7 cellular contexts compared by ENCODE assay signal in genomic region chr14:37594916-37595808, GRCh38. TPM values are rescaled to one million over a fixed set of nuclear protein-coding genes. Genes with fewer than 3 reads are reported as not detected.
A peak's percentile ranks its signal among the peaks of the same experiment; 100 is the strongest.
DNase-seq lines count a peak whose midpoint lies in the region; ATAC-seq and TF ChIP-seq lines count a peak whose summit lies in the region.

FOXA1 (minus strand) TSS chr14:37595249; CDS start chr14:37594972, 277 bp downstream.
A gene with protein sequence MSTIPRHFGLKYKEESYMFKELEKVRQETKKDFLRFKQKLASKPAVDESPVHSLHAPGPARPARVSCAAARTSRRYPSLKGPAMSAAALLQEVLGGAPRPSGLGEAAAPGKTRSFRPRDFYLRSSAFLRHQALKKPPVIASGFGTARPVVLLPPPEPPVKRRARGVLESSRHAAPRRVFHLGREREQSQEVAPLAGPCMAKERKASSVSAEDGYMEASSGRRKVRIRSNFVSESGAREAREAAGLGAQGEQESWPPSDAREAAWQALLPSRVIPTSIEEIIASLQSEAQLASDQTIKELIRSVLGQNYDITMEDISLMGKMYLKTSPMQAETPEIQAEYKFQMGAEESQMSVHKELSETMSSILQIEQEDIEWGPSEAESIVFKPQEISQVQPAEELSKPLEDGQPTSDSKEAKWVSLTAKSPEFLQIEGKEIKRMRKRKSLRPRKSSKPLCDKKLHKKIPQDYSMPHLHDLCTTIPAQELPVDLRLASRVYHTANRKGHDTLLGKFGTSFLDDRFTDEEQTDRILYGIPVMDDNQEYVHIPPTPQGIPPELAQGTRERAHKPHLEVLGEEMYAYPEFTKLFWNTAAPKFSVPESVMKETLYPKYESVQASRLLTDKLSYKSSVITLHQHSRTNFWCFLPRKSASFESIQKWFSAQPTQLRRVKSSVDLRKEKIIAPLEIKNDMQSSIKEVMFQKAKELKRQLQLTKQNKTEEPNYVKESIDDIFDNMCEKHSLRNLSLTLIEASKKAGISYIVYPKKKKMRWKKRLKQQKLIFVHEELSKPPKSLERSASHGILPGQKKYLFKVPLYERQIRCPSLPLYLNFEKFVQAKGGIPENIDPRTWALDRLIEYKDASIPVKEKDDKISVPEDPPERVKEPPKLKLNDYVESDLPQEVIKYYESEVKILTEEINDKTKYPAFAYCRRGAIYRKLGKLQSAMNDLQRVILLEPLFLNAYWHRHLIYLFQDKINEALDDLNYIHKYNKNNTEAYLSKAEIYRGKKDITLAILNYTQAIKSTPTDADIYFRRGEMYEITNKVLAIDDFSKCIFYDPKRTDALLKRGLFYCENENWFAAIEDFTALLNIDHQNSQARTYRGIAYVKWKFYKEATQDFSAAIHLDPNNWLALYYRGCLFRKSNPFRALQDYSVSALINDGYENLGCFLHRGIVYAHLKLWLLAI (N-terminal part only) (plus strand): TSS chr14:37595629. CDS start chr14:37622065, 26,436 bp downstream.

- H3K4me3 ChIP-seq in fibroblast of mammary gland (ENCODE audit: control insufficient read depth, low read depth, low read length): peak within 1 kb of the TSS; percentile 45

- peaks cover 2% of the 10 kb centered on the region for H3K36me3 Mint-ChIP-seq in T-helper 2 cell treated with Interferon-gamma antibody and Interleukin-4, amounts not matched to agents 5 μg/mL and 100 μg/mL, for 36 hours (ENCODE audit: low read depth)
- H3K36me3 Mint-ChIP-seq in osteocyte (ENCODE audit: unreplicated experiment): no peaks in the 10 kb centered on the region

- peak; percentile 8 for ATAC-seq in GM21390 (IDR thresholded peaks at IDR 0.05; ENCODE audit: unreplicated experiment)

- peaks cover 6% of the 10 kb centered on the region for H3K4me1 Mint-ChIP-seq in T-helper 2 cell treated with Interferon-gamma antibody and Interleukin-4, amounts not matched to agents 5 μg/mL and 100 μg/mL, for 36 hours (ENCODE audit: low read depth)
- H3K4me1 Mint-ChIP-seq in osteocyte (ENCODE audit: unreplicated experiment): peaks cover 51% of the 10 kb centered on the region

- H3K27me3 Mint-ChIP-seq in T-helper 2 cell treated with Interferon-gamma antibody and Interleukin-4, amounts not matched to agents 5 μg/mL and 100 μg/mL, for 36 hours (ENCODE audit: low read depth): peaks cover 78% of the 10 kb centered on the region
- peaks cover 82% of the 10 kb centered on the region for H3K27me3 Mint-ChIP-seq in osteocyte (ENCODE audit: unreplicated experiment)

- H3K27ac Mint-ChIP-seq in T-helper 2 cell treated with Interferon-gamma antibody and Interleukin-4, amounts not matched to agents 5 μg/mL and 100 μg/mL, for 36 hours: peak within 1 kb of the TSS; percentile 45
- no peak within 1 kb of the TSS for H3K27ac Mint-ChIP-seq in osteocyte (ENCODE audit: unreplicated experiment)

- H3K9me3 Mint-ChIP-seq in T-helper 2 cell treated with Interferon-gamma antibody and Interleukin-4, amounts not matched to agents 5 μg/mL and 100 μg/mL, for 36 hours: peaks cover 7% of the 10 kb centered on the region
- H3K9me3 Mint-ChIP-seq in osteocyte (ENCODE audit: unreplicated experiment): no peaks in the 10 kb centered on the region

- peak; percentile 77 for DNase-seq in NCI-H1417 treated with DMSO at 0.1 percent for 48 hours (lab: John Stamatoyannopoulos, UW)
- DNase-seq in T-helper 2 cell treated with Interferon-gamma antibody and Interleukin-4, amounts not matched to agents 5 μg/mL and 100 μg/mL, for 36 hours (ENCODE audit: low spot score): no peak
- DNase-seq in fibroblast of mammary gland (ENCODE audit: low read depth): peak; percentile 7
- no peak for DNase-seq in osteocyte (ENCODE audit: extremely low spot score, unreplicated experiment)
- DNase-seq in middle frontal gyrus (ENCODE audit: extremely low spot score, low spot score): no peak
- no peak for DNase-seq in amygdala (lab: John Stamatoyannopoulos, UW)

- TF ChIP-seq CTCF in fibroblast of mammary gland (conservative IDR thresholded peaks at IDR 0.05; ENCODE audit: control insufficient read depth, insufficient read depth, low read depth, low read length) (no peak), osteocyte (IDR thresholded peaks at IDR 0.05) (no peak)

- peak within 1 kb of the TSS; percentile 61 for H3K4me3 Mint-ChIP-seq in T-helper 2 cell treated with Interferon-gamma antibody and Interleukin-4, amounts not matched to agents 5 μg/mL and 100 μg/mL, for 36 hours
- H3K4me3 Mint-ChIP-seq in osteocyte (ENCODE audit: unreplicated experiment): peak within 1 kb of the TSS; percentile 81

RNA-seq across cellular contexts. Expression of gene FOXA1, which starts in this region (rescaled TPM):
- not detected in 2 replicates for total RNA-seq in osteocyte

RNA-seq across cellular contexts. Expression of the second gene that starts in this region (rescaled TPM):
- not detected in 2 replicates for total RNA-seq in osteocyte

Comparison
In these comparisons a context has a peak if more than half of its experiments do, and no peak if none do; other contexts are left out.
1. DNase-seq: peak in NCI-H1417 treated with DMSO at 0.1 percent for 48 hours (single experiment) and fibroblast of mammary gland (single experiment); none in T-helper 2 cell treated with Interferon-gamma antibody and Interleukin-4, amounts not matched to agents 5 μg/mL and 100 μg/mL, for 36 hours (single experiment), osteocyte (single experiment), middle frontal gyrus (single experiment) and amygdala (0 of 56).